ENCODE assay signal across 1 cellular context in the genomic region with DNA sequence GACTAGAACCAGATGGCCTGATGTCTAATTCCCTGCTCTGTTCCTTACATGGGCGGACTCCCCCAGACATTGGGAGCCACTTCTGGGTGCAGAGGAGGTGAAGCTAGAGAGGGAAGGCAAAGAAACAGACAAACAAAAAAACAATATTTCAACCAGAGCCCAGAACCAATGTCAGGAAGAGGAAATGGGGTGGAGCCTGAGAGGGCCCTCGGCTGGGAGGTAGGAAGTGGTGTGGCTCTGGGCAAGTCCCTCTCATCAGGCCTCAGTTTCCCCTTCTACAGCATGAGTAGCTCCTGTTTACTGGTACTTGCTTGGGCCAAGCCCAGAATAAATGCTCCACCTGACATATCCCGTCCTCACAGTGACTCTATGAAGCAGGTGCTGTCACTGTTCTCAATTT.
TF ChIP-seq lines count a peak whose summit lies in the region.

No MANE protein-coding gene starts in this region.

TF ChIP-seq in IMR-90, 13 proteins besides CTCF, POLR2A, EP300 and RAD21:
- TF ChIP-seq RCOR1 (IDR thresholded peaks at IDR 0.05; ENCODE audit: insufficient replicate concordance, low read length) = no peak
- TF ChIP-seq, protein P1, sequence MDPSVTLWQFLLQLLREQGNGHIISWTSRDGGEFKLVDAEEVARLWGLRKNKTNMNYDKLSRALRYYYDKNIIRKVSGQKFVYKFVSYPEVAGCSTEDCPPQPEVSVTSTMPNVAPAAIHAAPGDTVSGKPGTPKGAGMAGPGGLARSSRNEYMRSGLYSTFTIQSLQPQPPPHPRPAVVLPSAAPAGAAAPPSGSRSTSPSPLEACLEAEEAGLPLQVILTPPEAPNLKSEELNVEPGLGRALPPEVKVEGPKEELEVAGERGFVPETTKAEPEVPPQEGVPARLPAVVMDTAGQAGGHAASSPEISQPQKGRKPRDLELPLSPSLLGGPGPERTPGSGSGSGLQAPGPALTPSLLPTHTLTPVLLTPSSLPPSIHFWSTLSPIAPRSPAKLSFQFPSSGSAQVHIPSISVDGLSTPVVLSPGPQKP (IDR thresholded peaks at IDR 0.05; ENCODE audit: borderline replicate concordance, low read depth, low read length) = no peak
- TF ChIP-seq CEBPB (IDR thresholded peaks at IDR 0.05; ENCODE audit: low read depth, low read length) = no peak
- TF ChIP-seq, protein P2, sequence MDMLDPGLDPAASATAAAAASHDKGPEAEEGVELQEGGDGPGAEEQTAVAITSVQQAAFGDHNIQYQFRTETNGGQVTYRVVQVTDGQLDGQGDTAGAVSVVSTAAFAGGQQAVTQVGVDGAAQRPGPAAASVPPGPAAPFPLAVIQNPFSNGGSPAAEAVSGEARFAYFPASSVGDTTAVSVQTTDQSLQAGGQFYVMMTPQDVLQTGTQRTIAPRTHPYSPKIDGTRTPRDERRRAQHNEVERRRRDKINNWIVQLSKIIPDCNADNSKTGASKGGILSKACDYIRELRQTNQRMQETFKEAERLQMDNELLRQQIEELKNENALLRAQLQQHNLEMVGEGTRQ (IDR thresholded peaks at IDR 0.05; ENCODE audit: low read depth, low read length) = no peak
- TF ChIP-seq BHLHE40 (IDR thresholded peaks at IDR 0.05; ENCODE audit: low read depth, low read length) = no peak
- TF ChIP-seq MXI1 (IDR thresholded peaks at IDR 0.05; ENCODE audit: borderline replicate concordance, low read depth, low read length) = no peak
- no peak for TF ChIP-seq MAZ (IDR thresholded peaks at IDR 0.05; ENCODE audit: borderline replicate concordance, low read depth, low read length)
- TF ChIP-seq CHD1 (IDR thresholded peaks at IDR 0.05; ENCODE audit: low read depth, low read length) = no peak
- no peak for TF ChIP-seq MAFK (IDR thresholded peaks at IDR 0.05; ENCODE audit: low read depth, low read length)
- no peak for TF ChIP-seq FOS (IDR thresholded peaks at IDR 0.05; ENCODE audit: low read depth, low read length)
- TF ChIP-seq SMC3 (IDR thresholded peaks at IDR 0.05; ENCODE audit: low read depth, low read length) = no peak
- TF ChIP-seq NFE2L2 (IDR thresholded peaks at IDR 0.05; ENCODE audit: low read depth, low read length) = no peak
- no peak for TF ChIP-seq RFX5 (IDR thresholded peaks at IDR 0.05; ENCODE audit: low read depth, low read length)
